In the genomic region with DNA sequence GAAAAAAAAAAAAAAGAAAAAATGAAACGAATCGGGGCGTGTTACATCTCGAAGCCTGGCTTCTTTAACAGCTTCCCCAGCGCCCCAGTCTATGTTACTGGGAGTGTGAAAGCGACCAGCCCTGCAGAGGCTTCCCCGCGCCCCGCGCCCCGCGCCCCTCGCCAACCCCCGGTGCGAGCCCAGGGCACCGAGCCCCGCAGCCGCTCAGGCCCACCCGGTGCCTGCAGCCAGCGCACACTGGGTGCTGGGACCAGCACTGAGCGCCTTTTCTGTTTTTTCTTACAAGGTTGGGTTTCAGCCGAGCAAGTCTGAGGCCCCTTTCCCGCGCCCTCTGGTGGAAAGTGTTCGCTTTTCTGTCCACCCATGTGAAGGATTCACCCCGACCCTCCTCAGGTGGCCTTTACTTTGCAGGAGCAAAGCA, we compare ENCODE assay signal across 8 cellular contexts. TPM values are rescaled to one million over a fixed set of nuclear protein-coding genes. Genes with fewer than 3 reads are reported as not detected.
DNase-seq lines count a peak whose midpoint lies in the region; ATAC-seq lines count a peak whose summit lies in the region.

No MANE protein-coding gene starts in this region.

- DNase-seq in D341Med (ENCODE audit: low spot score) (peak; percentile 63), SKM-1 (lab: John Stamatoyannopoulos, UW; ENCODE audit: unreplicated experiment) (peak; percentile 66), left ventricle myocardium superior (peak; percentile 58), NCI-H2196 (lab: John Stamatoyannopoulos, UW; ENCODE audit: unreplicated experiment) (no peak), NCI-H2029 (lab: John Stamatoyannopoulos, UW) (no peak)
- peak; percentile 59 for DNase-seq in stimulated activated CD4-positive, alpha-beta T cell treated with anti-CD3 and anti-CD28 coated beads, Interleukin-12 subunit alpha, Interleukin-12 subunit beta, amount 100 ng/mL, for 4 hours

- H3K36me3 Mint-ChIP-seq in activated naive CD4-positive, alpha-beta T cell treated with anti-CD3 and anti-CD28 coated beads, Interleukin-2, amount 50 U/mL, for 24 hours: no peaks in the 10 kb centered on the region

- peaks cover 1% of the 10 kb centered on the region for H3K27me3 Mint-ChIP-seq in activated naive CD4-positive, alpha-beta T cell treated with anti-CD3 and anti-CD28 coated beads, Interleukin-2, amount 50 U/mL, for 24 hours

- H3K27ac Mint-ChIP-seq in activated naive CD4-positive, alpha-beta T cell treated with anti-CD3 and anti-CD28 coated beads, Interleukin-2, amount 50 U/mL, for 24 hours: no peak overlapping the region

- intact Hi-C loops in left ventricle myocardium superior (cut with micrococcal nuclease): no loop called here

- peaks cover 4% of the 10 kb centered on the region for H3K4me1 Mint-ChIP-seq in activated naive CD4-positive, alpha-beta T cell treated with anti-CD3 and anti-CD28 coated beads, Interleukin-2, amount 50 U/mL, for 24 hours

- H3K9me3 Mint-ChIP-seq in activated naive CD4-positive, alpha-beta T cell treated with anti-CD3 and anti-CD28 coated beads, Interleukin-2, amount 50 U/mL, for 24 hours: no peaks in the 10 kb centered on the region

- peak overlapping the region; percentile 43 for H3K4me3 Mint-ChIP-seq in activated naive CD4-positive, alpha-beta T cell treated with anti-CD3 and anti-CD28 coated beads, Interleukin-2, amount 50 U/mL, for 24 hours

- ATAC-seq in HG02763 (IDR thresholded peaks at IDR 0.05; ENCODE audit: unreplicated experiment) (peak; percentile 74), left ventricle myocardium superior (peak; percentile 89)

RNA-seq across cellular contexts. Expression of a gene that starts 42.1 kb away (rescaled TPM):
- total RNA-seq in left ventricle myocardium superior: 15.0 TPM

RNA-seq across cellular contexts. Expression of a gene that starts 42.2 kb away (rescaled TPM):
- 0.64 TPM for total RNA-seq in left ventricle myocardium superior

Comparison
In these comparisons a context has a peak if more than half of its experiments do, and no peak if none do; other contexts are left out.
1. DNase-seq: peak in D341Med (single experiment), SKM-1 (single experiment), left ventricle myocardium superior (single experiment) and stimulated activated CD4-positive, alpha-beta T cell treated with anti-CD3 and anti-CD28 coated beads, Interleukin-12 subunit alpha, Interleukin-12 subunit beta, amount 100 ng/mL, for 4 hours (single experiment); none in NCI-H2196 (single experiment) and NCI-H2029 (single experiment).